ENCODE assay signal across 28 cellular contexts in genomic region chr20:22320245-22320915, GRCh38.
"Had no signal": no experiment of that assay in that cellular context is flagged by ENCODE, and none has a peak within 500 bp of the region (broad histone marks: within the 10 kb centered on the region; RNA-seq: fewer than 3 reads in every experiment).

No MANE protein-coding gene starts in this region.

- H3K9me3 Mint-ChIP-seq: activated CD4-positive, alpha-beta T cell treated with anti-CD3 and anti-CD28 coated beads, Interleukin-2, amount 10 ng/mL, durations not matched to agents 7 days and 5 days; activated T-cell treated with anti-CD3 and anti-CD28 coated beads, Interleukin-2, amount 50 U/mL, for 24 hours had no signal

- H3K4me1 Mint-ChIP-seq: activated CD4-positive, alpha-beta T cell treated with anti-CD3 and anti-CD28 coated beads for 36 hours; activated CD4-positive, alpha-beta T cell treated with anti-CD3 and anti-CD28 coated beads, Interleukin-2, amount 10 ng/mL, durations not matched to agents 7 days and 5 days had no signal

- H3K36me3 Mint-ChIP-seq: activated naive CD4-positive, alpha-beta T cell treated with anti-CD3 and anti-CD28 coated beads, Interleukin-2, amount 50 U/mL, for 72 hours; WTC11 had no signal

- H3K4me1 ChIP-seq: adrenal gland, body of pancreas, SJCRH30 had no signal

- DNase-seq: activated CD4-positive, alpha-beta T cell treated with anti-CD3 and anti-CD28 coated beads for 36 hours; activated CD4-positive, alpha-beta T cell treated with anti-CD3 and anti-CD28 coated beads, Interleukin-2, amount 10 ng/mL, durations not matched to agents 7 days and 5 days; activated CD4-positive, alpha-beta T cell treated with anti-CD3 and anti-CD28 coated beads, Interleukin-2, amount 50 U/mL, for 48 hours; activated CD8-positive, alpha-beta T cell treated with anti-CD3 and anti-CD28 coated beads, Interleukin-2, amount 10 ng/mL, durations not matched to agents 7 days and 5 days; activated gamma-delta T cell treated with Interleukin-2 at 50 U/mL for 16 hours; activated naive CD4-positive, alpha-beta T cell treated with anti-CD3 and anti-CD28 coated beads for 36 hours; activated T-cell treated with anti-CD3 and anti-CD28 coated beads, Interleukin-2, amount 50 U/mL, for 24 hours; adrenal gland; body of pancreas; central memory CD4-positive, alpha-beta T cell; NCI-H1105; NCI-H1417 treated with DMSO at 0.1 percent for 48 hours; NCI-H187 treated with DMSO at 0.1 percent for 48 hours; NCI-H2081; NCI-H2171 treated with DMSO at 0.1 percent for 48 hours; NCI-H2227 treated with DMSO at 0.1 percent for 48 hours; NCI-H446; NCI-H510A treated with DMSO at 0.1 percent for 48 hours; SHP77; SJCRH30 had no signal

- FAIRE-seq: astrocyte, TTC549 had no signal

- H3K9me3 ChIP-seq: adrenal gland, body of pancreas, SJCRH30 had no signal

- ATAC-seq: activated CD4-positive, alpha-beta T cell treated with anti-CD3 and anti-CD28 coated beads for 36 hours; activated CD4-positive, CD25-positive, alpha-beta regulatory T cell treated with anti-CD3 and anti-CD28 coated beads, Interleukin-2, amount 50 U/mL, for 24 hours; activated CD8-positive, alpha-beta T cell treated with anti-CD3 and anti-CD28 coated beads, Interleukin-2, amount 10 ng/mL, durations not matched to agents 7 days and 5 days; activated naive CD4-positive, alpha-beta T cell treated with anti-CD3 and anti-CD28 coated beads, Interleukin-2, amount 50 U/mL, for 72 hours; body of pancreas; Panc1; WTC11 had no signal

- H3K4me3 ChIP-seq: adrenal gland, body of pancreas, SJCRH30, SK-N-MC had no signal

- H3K27ac ChIP-seq: adrenal gland, body of pancreas, KMS-11, SJCRH30, SK-N-MC had no signal

- H3K4me3 Mint-ChIP-seq: activated CD4-positive, alpha-beta T cell treated with anti-CD3 and anti-CD28 coated beads for 36 hours; activated CD4-positive, alpha-beta T cell treated with anti-CD3 and anti-CD28 coated beads, Interleukin-2, amount 10 ng/mL, durations not matched to agents 7 days and 5 days; activated CD8-positive, alpha-beta T cell treated with anti-CD3 and anti-CD28 coated beads, Interleukin-2, amount 10 ng/mL, durations not matched to agents 7 days and 5 days; activated naive CD4-positive, alpha-beta T cell treated with anti-CD3 and anti-CD28 coated beads for 36 hours; activated T-cell treated with anti-CD3 and anti-CD28 coated beads, Interleukin-2, amount 50 U/mL, for 24 hours; WTC11 had no signal

- H3K27me3 ChIP-seq: body of pancreas had no signal

- H3K4me2 ChIP-seq: KMS-11 had no signal

- H3K27ac Mint-ChIP-seq: activated CD4-positive, alpha-beta T cell treated with anti-CD3 and anti-CD28 coated beads for 36 hours; activated CD4-positive, alpha-beta T cell treated with anti-CD3 and anti-CD28 coated beads, Interleukin-2, amount 10 ng/mL, durations not matched to agents 7 days and 5 days; activated CD8-positive, alpha-beta T cell treated with anti-CD3 and anti-CD28 coated beads, Interleukin-2, amount 10 ng/mL, durations not matched to agents 7 days and 5 days; activated naive CD4-positive, alpha-beta T cell treated with anti-CD3 and anti-CD28 coated beads for 36 hours; activated naive CD4-positive, alpha-beta T cell treated with anti-CD3 and anti-CD28 coated beads, Interleukin-2, amount 50 U/mL, for 72 hours; activated T-cell treated with anti-CD3 and anti-CD28 coated beads, Interleukin-2, amount 50 U/mL, for 24 hours; WTC11 had no signal

- H3K36me3 ChIP-seq: adrenal gland, SJCRH30 had no signal

- H3K27me3 Mint-ChIP-seq: activated CD4-positive, alpha-beta T cell treated with anti-CD3 and anti-CD28 coated beads, Interleukin-2, amount 10 ng/mL, durations not matched to agents 7 days and 5 days; activated T-cell treated with anti-CD3 and anti-CD28 coated beads, Interleukin-2, amount 50 U/mL, for 24 hours had no signal
